Comparison of ENCODE assay signal across 8 cellular contexts in the genomic region with DNA sequence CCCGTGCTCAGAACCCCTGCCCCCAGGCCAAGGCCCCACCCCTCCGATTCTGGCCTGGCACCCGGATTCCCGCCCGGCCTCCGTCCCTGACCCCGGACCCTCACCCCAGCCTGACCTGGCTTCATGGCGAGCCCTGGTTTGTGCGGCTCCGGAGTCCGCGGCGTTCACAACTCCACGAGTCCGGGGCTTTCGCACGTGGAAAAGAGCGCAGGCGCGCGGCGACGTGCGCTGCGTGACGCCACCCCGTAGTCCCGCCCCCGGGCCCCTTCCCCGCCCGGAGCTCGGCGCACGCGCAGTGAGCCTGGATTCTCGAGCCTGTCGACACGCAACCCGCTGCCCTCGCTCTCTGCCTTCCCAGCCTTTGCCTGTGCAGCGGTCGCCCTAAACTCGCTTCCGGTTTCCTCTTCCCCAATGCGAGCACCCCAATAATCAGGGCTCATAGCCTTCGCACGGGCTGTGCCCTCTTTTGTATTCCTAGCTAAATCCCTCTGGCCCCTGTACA. TPM values are rescaled to one million over a fixed set of nuclear protein-coding genes. Genes with fewer than 3 reads are reported as not detected.
DNase-seq lines count a peak whose midpoint lies in the region; ATAC-seq and TF ChIP-seq lines count a peak whose summit lies in the region.

FBL (minus strand) TSS at position 204 of the 502 bp plus-strand sequence; CDS start at position 125, 79 bp downstream.

- intact Hi-C loops in activated CD8-positive, alpha-beta T cell treated with anti-CD3 and anti-CD28 coated beads for 36 hours (cut with micrococcal nuclease), result no loop called here
- intact Hi-C loops in lower lobe of right lung (cut with DNase I), result no loop called here

- CTCF ChIA-PET in activated CD8-positive, alpha-beta T cell treated with anti-CD3 and anti-CD28 coated beads for 36 hours (lab: Charles Lee), result interaction anchor here (0.8 to 5.8 kb wide), 7 partner anchors 8 to 124 kb away, joined by 3 to 63 read pairs (median 17); partner anchors contain the start of genes DYRK1B and PSMC4

- peak within 1 kb of the TSS; percentile 95 for H3K27ac Mint-ChIP-seq in activated CD8-positive, alpha-beta T cell treated with anti-CD3 and anti-CD28 coated beads for 36 hours

- peak within 1 kb of the TSS; percentile 87 to 93 for H3K4me3 ChIP-seq in duodenal mucosa (ENCODE audit: low read depth in 1 of 2, low read length in 2 of 2)
- H3K4me3 ChIP-seq in lower lobe of right lung, result peak within 1 kb of the TSS; percentile 91

- peaks cover 33% of the 10 kb centered on the region for H3K36me3 Mint-ChIP-seq in activated CD8-positive, alpha-beta T cell treated with anti-CD3 and anti-CD28 coated beads for 36 hours (ENCODE audit: low read depth)

- peak within 1 kb of the TSS; percentile 91 for H3K4me3 Mint-ChIP-seq in activated CD8-positive, alpha-beta T cell treated with anti-CD3 and anti-CD28 coated beads for 36 hours

- no peaks in the 10 kb centered on the region for H3K27me3 Mint-ChIP-seq in activated CD8-positive, alpha-beta T cell treated with anti-CD3 and anti-CD28 coated beads for 36 hours

- peak; percentile 74 for ATAC-seq in GM19438 (IDR thresholded peaks at IDR 0.05; ENCODE audit: low read depth, unreplicated experiment)
- ATAC-seq in activated CD8-positive, alpha-beta T cell treated with anti-CD3 and anti-CD28 coated beads for 36 hours, result peak; percentile 90
- ATAC-seq in lower lobe of right lung, result peak; percentile 97 to 98

- no peak for TF ChIP-seq CTCF in activated CD8-positive, alpha-beta T cell treated with anti-CD3 and anti-CD28 coated beads for 36 hours (IDR thresholded peaks at IDR 0.05)
- no peak for TF ChIP-seq CTCF in lower lobe of right lung (IDR thresholded peaks at IDR 0.05)

- no peaks in the 10 kb centered on the region for H3K27me3 ChIP-seq in duodenal mucosa (ENCODE audit: control insufficient read depth in 1 of 2, insufficient read depth in 2 of 2, low read length in 2 of 2)
- H3K27me3 ChIP-seq in lower lobe of right lung (ENCODE audit: low read depth), result no peaks in the 10 kb centered on the region

- H3K27ac ChIP-seq in duodenal mucosa (ENCODE audit: low read depth, low read length) (peak within 1 kb of the TSS; percentile 84), lower lobe of right lung (peak within 1 kb of the TSS; percentile 87)

- peaks cover 38% of the 10 kb centered on the region for H3K4me1 Mint-ChIP-seq in activated CD8-positive, alpha-beta T cell treated with anti-CD3 and anti-CD28 coated beads for 36 hours (ENCODE audit: low read depth)

- DNase-seq in CD1c-positive myeloid dendritic cell (ENCODE audit: extremely low spot score) (peak; percentile 99), HK-2 (ENCODE audit: unreplicated experiment) (peak; percentile 95), NCI-H82 treated with DMSO at 0.1 percent for 48 hours (lab: John Stamatoyannopoulos, UW; ENCODE audit: unreplicated experiment) (peak; percentile 79), lower lobe of right lung (peak; percentile 97)
- peak; percentile 98 for DNase-seq in activated CD8-positive, alpha-beta T cell treated with anti-CD3 and anti-CD28 coated beads for 36 hours
- peak; percentile 96 to 98 (median 98) for DNase-seq in stimulated activated CD4-positive, alpha-beta T cell treated with anti-CD3 and anti-CD28 coated beads, TNF-alpha, amount 100 ng/mL, for 24 hours (ENCODE audit: low read depth in 3 of 3)

- no peaks in the 10 kb centered on the region for H3K9me3 ChIP-seq in duodenal mucosa (ENCODE audit: control insufficient read depth in 1 of 2, low read length in 2 of 2)
- no peaks in the 10 kb centered on the region for H3K9me3 ChIP-seq in lower lobe of right lung

- POLR2A ChIA-PET in activated CD8-positive, alpha-beta T cell treated with anti-CD3 and anti-CD28 coated beads for 36 hours (lab: Charles Lee), result interaction anchor here (0.7 to 2.1 kb wide), 8 partner anchors 9 to 124 kb away, joined by 3 to 21 read pairs (median 4); partner anchors contain the start of genes DYRK1B and PSMC4

- H3K36me3 ChIP-seq in duodenal mucosa (ENCODE audit: control insufficient read depth in 1 of 2, insufficient read depth in 2 of 2, low read length in 2 of 2) (no peaks in the 10 kb centered on the region), lower lobe of right lung (no peaks in the 10 kb centered on the region)

- H3K4me1 ChIP-seq in duodenal mucosa (ENCODE audit: control insufficient read depth in 1 of 2, insufficient read depth in 2 of 2, low read length in 2 of 2), result peaks cover 35 to 41% of the 10 kb centered on the region in 2 donors
- H3K4me1 ChIP-seq in lower lobe of right lung, result peaks cover 42% of the 10 kb centered on the region

- peak within 1 kb of the TSS; percentile 91 to 98 for H3K9ac ChIP-seq in duodenal mucosa (ENCODE audit: low read depth in 1 of 2, low read length in 2 of 2)

- H3K9me3 Mint-ChIP-seq in activated CD8-positive, alpha-beta T cell treated with anti-CD3 and anti-CD28 coated beads for 36 hours, result no peaks in the 10 kb centered on the region

RNA-seq across cellular contexts. Expression of gene FBL, which starts in this region (rescaled TPM):
- 100 to 1,000 TPM; 901 to 905 TPM for total RNA-seq in activated CD8-positive, alpha-beta T cell treated with anti-CD3 and anti-CD28 coated beads for 36 hours
- total RNA-seq in lower lobe of right lung, result 117 TPM

Comparison
In these comparisons a context has a peak if more than half of its experiments do, and no peak if none do; other contexts are left out.
1. Peak in every context shown above with its lines: DNase-seq, ATAC-seq, H3K4me3 ChIP-seq and H3K27ac ChIP-seq.